ENCODE assay signal across 15 cellular contexts in genomic region chr1:7296968-7297367, GRCh38.
DNase-seq lines count a peak whose midpoint lies in the region; ATAC-seq and TF ChIP-seq lines count a peak whose summit lies in the region.
"Had no signal": no experiment of that assay in that cellular context is flagged by ENCODE, and none has a peak within 500 bp of the region (broad histone marks: within the 10 kb centered on the region; RNA-seq: fewer than 3 reads in every experiment).

No MANE protein-coding gene starts in this region.

- H3K27me3 ChIP-seq in AG04450 (ENCODE audit: control insufficient read depth, insufficient read depth, low read length) (no peaks in the 10 kb centered on the region), HUES6 (ENCODE audit: control insufficient read depth, insufficient read depth, low read length) (no peaks in the 10 kb centered on the region), iPS-20b (ENCODE audit: insufficient read depth, low read length) (no peaks in the 10 kb centered on the region), smooth muscle cell (ENCODE audit: low read depth) (no peaks in the 10 kb centered on the region), vagina (no peaks in the 10 kb centered on the region)

- no peak overlapping the region for H3K4me3 Mint-ChIP-seq in stimulated activated effector memory CD8-positive, alpha-beta T cell treated with anti-CD3 and anti-CD28 coated beads, Interleukin-12 subunit alpha, Interleukin-12 subunit beta, amount 100 ng/mL, for 72 hours
- H3K4me3 Mint-ChIP-seq: CD4-positive, alpha-beta T cell; HFFc6 had no signal

- H3K9me3 Mint-ChIP-seq in stimulated activated effector memory CD8-positive, alpha-beta T cell treated with anti-CD3 and anti-CD28 coated beads, Interleukin-12 subunit alpha, Interleukin-12 subunit beta, amount 100 ng/mL, for 72 hours, result no peaks in the 10 kb centered on the region
- H3K9me3 Mint-ChIP-seq: CD4-positive, alpha-beta T cell had no signal

- H3K36me3 ChIP-seq in HUES6 (ENCODE audit: control insufficient read depth, insufficient read depth, low read length), result no peaks in the 10 kb centered on the region
- H3K36me3 ChIP-seq in iPS-20b (ENCODE audit: insufficient read depth, low read depth, low read length), result no peaks in the 10 kb centered on the region
- H3K36me3 ChIP-seq in smooth muscle cell (ENCODE audit: low read depth), result no peaks in the 10 kb centered on the region
- no peaks in the 10 kb centered on the region for H3K36me3 ChIP-seq in vagina
- H3K36me3 ChIP-seq: HAP-1 had no signal

- H3K4me3 ChIP-seq in AG04450 (ENCODE audit: low read depth, low read length), result no peak overlapping the region
- H3K4me3 ChIP-seq in HUES6 (ENCODE audit: low read depth, low read length), result no peak overlapping the region
- H3K4me3 ChIP-seq in iPS-20b (ENCODE audit: low read length), result no peak overlapping the region
- no peak overlapping the region for H3K4me3 ChIP-seq in smooth muscle cell
- H3K4me3 ChIP-seq in vagina, result no peak overlapping the region
- H3K4me3 ChIP-seq: HAP-1 had no signal

- H3K27ac ChIP-seq in AG04450 (ENCODE audit: low read depth, low read length) (peak overlapping the region; percentile 66), HUES6 (ENCODE audit: low read depth, low read length) (peak overlapping the region; percentile 44; the same call in 1 of the 2 replicates), iPS-20b (ENCODE audit: low read length) (peak overlapping the region; percentile 82), smooth muscle cell (ENCODE audit: low read depth) (peak overlapping the region; percentile 99), vagina (no peak overlapping the region)

- H3K36me3 Mint-ChIP-seq in stimulated activated effector memory CD8-positive, alpha-beta T cell treated with anti-CD3 and anti-CD28 coated beads, Interleukin-12 subunit alpha, Interleukin-12 subunit beta, amount 100 ng/mL, for 72 hours, result no peaks in the 10 kb centered on the region

- H3K9me3 ChIP-seq in AG04450 (ENCODE audit: control insufficient read depth, insufficient read depth, low read length), result peaks cover 9% of the 10 kb centered on the region; the same call in 1 of the 2 replicates
- H3K9me3 ChIP-seq in HUES6 (ENCODE audit: control insufficient read depth, insufficient read depth, low read depth, low read length), result no peaks in the 10 kb centered on the region
- H3K9me3 ChIP-seq in iPS-20b (ENCODE audit: insufficient read depth, low read depth, low read length), result peaks cover 5% of the 10 kb centered on the region; the same call in 1 of the 2 replicates
- no peaks in the 10 kb centered on the region for H3K9me3 ChIP-seq in smooth muscle cell (replicated peaks; ENCODE audit: low read depth)
- H3K9me3 ChIP-seq in vagina, result no peaks in the 10 kb centered on the region
- H3K9me3 ChIP-seq: HAP-1 had no signal

- ATAC-seq in HG03280 (IDR thresholded peaks at IDR 0.05; ENCODE audit: unreplicated experiment), result no peak
- no peak for ATAC-seq in stimulated activated effector memory CD8-positive, alpha-beta T cell treated with anti-CD3 and anti-CD28 coated beads, Interleukin-12 subunit alpha, Interleukin-12 subunit beta, amount 100 ng/mL, for 72 hours
- ATAC-seq: HepG2 had no signal

- no peak for TF ChIP-seq POLR2A in vagina (IDR thresholded peaks at IDR 0.05)

- peaks cover 65% of the 10 kb centered on the region for H3K4me1 ChIP-seq in HUES6 (ENCODE audit: control insufficient read depth, insufficient read depth, low read length)
- peaks cover 42% of the 10 kb centered on the region for H3K4me1 ChIP-seq in iPS-20b (ENCODE audit: insufficient read depth, low read length)
- H3K4me1 ChIP-seq in smooth muscle cell (ENCODE audit: low read depth), result peaks cover 19% of the 10 kb centered on the region
- H3K4me1 ChIP-seq in vagina, result peaks cover 4% of the 10 kb centered on the region
- H3K4me1 ChIP-seq: HAP-1 had no signal

- no peak overlapping the region for H3K9ac ChIP-seq in HUES6 (ENCODE audit: low read length)
- H3K9ac ChIP-seq in iPS-20b (ENCODE audit: low read depth, low read length), result no peak overlapping the region; the same call in 1 of the 2 replicates
- H3K9ac ChIP-seq in smooth muscle cell (ENCODE audit: low read depth), result no peak overlapping the region

- H3K4me2 ChIP-seq in smooth muscle cell, result no peak overlapping the region

- POLR2A ChIA-PET in AG04450 (lab: Yijun Ruan, JAX), result no interaction called here

- H3K4me1 Mint-ChIP-seq in stimulated activated effector memory CD8-positive, alpha-beta T cell treated with anti-CD3 and anti-CD28 coated beads, Interleukin-12 subunit alpha, Interleukin-12 subunit beta, amount 100 ng/mL, for 72 hours, result no peaks in the 10 kb centered on the region

- CTCF ChIA-PET in AG04450 (lab: Charles Lee), result interaction anchor here (0.5 to 1.0 kb wide), 4 partner anchors 15 to 580 kb away, joined by 3 to 4 read pairs (median 3); no protein-coding TSS in a partner anchor

- TF ChIP-seq CTCF in AG04450 (IDR thresholded peaks at IDR 0.05; ENCODE audit: low read depth, low read length), result no peak
- no peak for TF ChIP-seq CTCF in smooth muscle cell (IDR thresholded peaks at IDR 0.05; ENCODE audit: borderline replicate concordance, insufficient read depth, poor library complexity, severe bottlenecking)
- no peak for TF ChIP-seq CTCF in vagina (IDR thresholded peaks at IDR 0.05)

- no peaks in the 10 kb centered on the region for H3K79me2 ChIP-seq in smooth muscle cell (ENCODE audit: low read depth)

- no peak for DNase-seq in AG04450 (ENCODE audit: low read depth, low spot score)
- DNase-seq in smooth muscle cell (lab: John Stamatoyannopoulos, UW; ENCODE audit: unreplicated experiment), result no peak
- no peak for DNase-seq in vagina (ENCODE audit: extremely low spot score in 2 of 2)
- DNase-seq in stimulated activated effector memory CD8-positive, alpha-beta T cell treated with anti-CD3 and anti-CD28 coated beads, Interleukin-12 subunit alpha, Interleukin-12 subunit beta, amount 100 ng/mL, for 72 hours (ENCODE audit: low spot score in 2 of 2), result no peak
- DNase-seq: C1 segment of cervical spinal cord; Calu3; CD4-positive, alpha-beta T cell; DMS79; GOT3; HFFc6 had no signal

- no peak overlapping the region for H2AFZ ChIP-seq in smooth muscle cell (ENCODE audit: low read depth)

- intact Hi-C loops in vagina (cut with DNase I), result no loop called here

- no peaks in the 10 kb centered on the region for H4K20me1 ChIP-seq in smooth muscle cell (ENCODE audit: low read depth)

- H3F3A ChIP-seq in smooth muscle cell (ENCODE audit: low read depth), result peaks cover 10% of the 10 kb centered on the region

- H3K27ac Mint-ChIP-seq in stimulated activated effector memory CD8-positive, alpha-beta T cell treated with anti-CD3 and anti-CD28 coated beads, Interleukin-12 subunit alpha, Interleukin-12 subunit beta, amount 100 ng/mL, for 72 hours, result no peak overlapping the region
- H3K27ac Mint-ChIP-seq: CD4-positive, alpha-beta T cell had no signal
